Comparison of ENCODE assay signal across 8 cellular contexts in genomic region chr12:98456583-98457573, GRCh38. TPM values are rescaled to one million over a fixed set of nuclear protein-coding genes. Genes with fewer than 3 reads are reported as not detected.
A peak's percentile ranks its signal among the peaks of the same experiment; 100 is the strongest.
DNase-seq lines count a peak whose midpoint lies in the region; ATAC-seq and TF ChIP-seq lines count a peak whose summit lies in the region.

No MANE protein-coding gene starts in this region.

- POLR2A ChIA-PET in A673 (lab: Charles Lee; ENCODE audit: low non-redundant PET) = no interaction called here

- CTCF ChIA-PET in A673 (lab: Charles Lee) = no interaction called here

- H3K27me3 ChIP-seq in A673 (replicated peaks; ENCODE audit: insufficient read depth, low read depth, low read length, poor library complexity) = no peaks in the 10 kb centered on the region

- H3K9me3 ChIP-seq in A673 (ENCODE audit: low read depth, low read length, poor library complexity, severe bottlenecking) = no peaks in the 10 kb centered on the region

- ATAC-seq in GM18867 (IDR thresholded peaks at IDR 0.05; ENCODE audit: unreplicated experiment) (peak; percentile 95), GM18517 (IDR thresholded peaks at IDR 0.05; ENCODE audit: unreplicated experiment) (no peak)

- intact Hi-C loops in A673 (cut with micrococcal nuclease; ENCODE audit: unreplicated experiment) = no loop called here

- H3K27ac ChIP-seq in A673 (ENCODE audit: low read depth, low read length, poor library complexity, severe bottlenecking) = no peak overlapping the region

- no peak for TF ChIP-seq CTCF in A673 (conservative IDR thresholded peaks at IDR 0.05; ENCODE audit: low read depth, low read length)

- in situ Hi-C loops in T47D (cut with HindIII; ENCODE audit: low pct_unique_long_range_greater_than_20kb, low sequenced_read_pairs) = no loop called here

- no peaks in the 10 kb centered on the region for H3K36me3 ChIP-seq in A673 (ENCODE audit: insufficient read depth, low read length, poor library complexity, severe bottlenecking)

- BruUV-seq in A673 (replicated peaks; lab: Mats Ljungman, UMichigan) = no TSS peak

- DNase-seq in A673 (ENCODE audit: low spot score) (no peak), NCI-H69 (lab: John Stamatoyannopoulos, UW) (peak; percentile 63), T47D (ENCODE audit: low read depth in 1 of 2, low spot score in 1 of 2) (peak; percentile 53 to 54), islet precursor cell (peak; percentile 91)
- DNase-seq in stimulated activated CD4-positive, alpha-beta T cell treated with anti-CD3 and anti-CD28 coated beads, Interleukin-15, amount 100 ng/mL, for 24 hours = peak; percentile 51
- DNase-seq in NK-92 treated with Interleukin-12 subunit alpha and Interleukin-12 subunit beta, amount 100 ng/mL, for 24 hours (lab: John Stamatoyannopoulos, UW) = no peak

- H3K4me1 ChIP-seq in A673 (ENCODE audit: insufficient read depth, low read length, poor library complexity, severe bottlenecking) = no peaks in the 10 kb centered on the region

- peak overlapping the region; percentile 20 for H3K4me3 ChIP-seq in A673 (ENCODE audit: low read depth, low read length, poor library complexity, severe bottlenecking)

RNA-seq across cellular contexts. Expression of gene TMPO, which starts 58.5 kb away (rescaled TPM):
- 296 and 311 TPM in 2 replicates for total RNA-seq in A673 (2021)

Comparison
In these comparisons a context has a peak if more than half of its experiments do, and no peak if none do; other contexts are left out.
1. DNase-seq: peak in NCI-H69 (single experiment), T47D (2 of 2), islet precursor cell (single experiment) and stimulated activated CD4-positive, alpha-beta T cell treated with anti-CD3 and anti-CD28 coated beads, Interleukin-15, amount 100 ng/mL, for 24 hours (single experiment); none in A673 (single experiment) and NK-92 treated with Interleukin-12 subunit alpha and Interleukin-12 subunit beta, amount 100 ng/mL, for 24 hours (single experiment).